Comparison of ENCODE assay signal across 1 cellular context in the genomic region with DNA sequence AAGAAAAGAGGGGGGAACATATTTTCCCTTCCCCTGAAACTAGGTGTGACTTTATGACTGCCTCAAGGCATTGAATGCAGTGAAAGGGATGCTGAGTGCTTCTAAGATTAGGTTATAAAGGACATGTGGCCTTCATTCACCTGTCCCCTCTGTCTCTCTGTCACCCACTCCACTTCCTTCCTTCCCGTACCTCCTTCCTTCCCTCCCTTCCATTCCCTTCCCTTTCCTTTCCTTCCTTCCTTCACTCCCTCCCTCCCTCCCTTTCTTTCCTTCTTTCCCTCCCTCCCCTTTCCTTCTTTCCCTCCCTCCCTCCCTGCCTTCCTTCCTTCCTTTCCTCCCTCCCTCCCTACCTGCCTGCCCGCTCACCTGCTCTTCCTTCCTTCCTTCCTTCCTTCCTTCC.
TF ChIP-seq lines count a peak whose summit lies in the region.

No MANE protein-coding gene starts in this region.

TF ChIP-seq in K562, 482 proteins besides CTCF, POLR2A, EP300 and RAD21:
- TF ChIP-seq, protein P1, sequence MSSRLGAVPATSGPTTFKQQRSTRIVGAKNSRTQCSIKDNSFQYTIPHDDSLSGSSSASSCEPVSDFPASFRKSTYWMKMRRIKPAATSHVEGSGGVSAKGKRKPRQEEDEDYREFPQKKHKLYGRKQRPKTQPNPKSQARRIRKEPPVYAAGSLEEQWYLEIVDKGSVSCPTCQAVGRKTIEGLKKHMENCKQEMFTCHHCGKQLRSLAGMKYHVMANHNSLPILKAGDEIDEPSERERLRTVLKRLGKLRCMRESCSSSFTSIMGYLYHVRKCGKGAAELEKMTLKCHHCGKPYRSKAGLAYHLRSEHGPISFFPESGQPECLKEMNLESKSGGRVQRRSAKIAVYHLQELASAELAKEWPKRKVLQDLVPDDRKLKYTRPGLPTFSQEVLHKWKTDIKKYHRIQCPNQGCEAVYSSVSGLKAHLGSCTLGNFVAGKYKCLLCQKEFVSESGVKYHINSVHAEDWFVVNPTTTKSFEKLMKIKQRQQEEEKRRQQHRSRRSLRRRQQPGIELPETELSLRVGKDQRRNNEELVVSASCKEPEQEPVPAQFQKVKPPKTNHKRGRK (tag; IDR thresholded peaks at IDR 0.05) = peak; percentile 65
- no peak for TF ChIP-seq ZC3H11A (IDR thresholded peaks at IDR 0.05; ENCODE audit: low read depth, low read length)
